In genomic region chr2:68125821-68126220, GRCh38 we compare ENCODE assay signal across 25 cellular contexts.
"Had no signal": no experiment of that assay in that cellular context is flagged by ENCODE, and none has a peak within 500 bp of the region (broad histone marks: within the 10 kb centered on the region; RNA-seq: fewer than 3 reads in every experiment).

No MANE protein-coding gene starts in this region.

- H3K4me1 Mint-ChIP-seq: stimulated activated naive CD8-positive, alpha-beta T cell treated with anti-CD3 and anti-CD28 coated beads, Interleukin-15, amount 100 ng/mL, for 72 hours had no signal

- H3K27ac Mint-ChIP-seq: dendritic cell treated with granulocyte-macrophage colony-stimulating factor and Interleukin-4, amounts not matched to agents 40 ng/mL and 50 ng/mL, for 4 days; endodermal cell; natural killer cell; stimulated activated naive CD8-positive, alpha-beta T cell treated with anti-CD3 and anti-CD28 coated beads, Interleukin-15, amount 100 ng/mL, for 72 hours had no signal

- H3K27me3 ChIP-seq: colonic mucosa, foreskin keratinocyte, gastroesophageal sphincter, heart left ventricle, hepatocyte, neutrophil, pancreas, right lobe of liver, thyroid gland, vagina had no signal

- H3K4me2 ChIP-seq: hepatocyte had no signal

- H3K9me3 ChIP-seq: colonic mucosa, gastroesophageal sphincter, heart left ventricle, neutrophil, pancreas, right lobe of liver, thyroid gland, vagina had no signal

- ATAC-seq: esophagus mucosa; foreskin keratinocyte; gastroesophageal sphincter; heart left ventricle; left lobe of liver; natural killer cell; pancreas; right lobe of liver; stimulated activated naive CD8-positive, alpha-beta T cell treated with anti-CD3 and anti-CD28 coated beads, Interleukin-15, amount 100 ng/mL, for 72 hours had no signal

- H3K27ac ChIP-seq: colonic mucosa, epithelial cell of prostate, foreskin keratinocyte, gastroesophageal sphincter, heart left ventricle, hepatocyte, neutrophil, pancreas, right lobe of liver, thyroid gland, vagina had no signal

- H3K9me3 Mint-ChIP-seq: dendritic cell treated with granulocyte-macrophage colony-stimulating factor and Interleukin-4, amounts not matched to agents 40 ng/mL and 50 ng/mL, for 4 days; endodermal cell; memory B cell; natural killer cell; stimulated activated naive CD8-positive, alpha-beta T cell treated with anti-CD3 and anti-CD28 coated beads, Interleukin-15, amount 100 ng/mL, for 72 hours had no signal

- H3K27me3 Mint-ChIP-seq: dendritic cell treated with granulocyte-macrophage colony-stimulating factor and Interleukin-4, amounts not matched to agents 40 ng/mL and 50 ng/mL, for 4 days; memory B cell; stimulated activated naive CD8-positive, alpha-beta T cell treated with anti-CD3 and anti-CD28 coated beads, Interleukin-15, amount 100 ng/mL, for 72 hours had no signal

- H2AFZ ChIP-seq: hepatocyte had no signal

- H3K36me3 Mint-ChIP-seq: natural killer cell had no signal

- H3K79me2 ChIP-seq: hepatocyte had no signal

- DNase-seq: colonic mucosa; effector CD8-positive, alpha-beta T cell; endodermal cell; foreskin keratinocyte; heart left ventricle; kidney; natural killer cell; pancreas; right lobe of liver; small intestine; stimulated activated CD4-positive, alpha-beta T cell treated with anti-CD3 and anti-CD28 coated beads, Interleukin-15, amount 100 ng/mL, for 24 hours; stimulated activated CD4-positive, alpha-beta T cell treated with anti-CD3 and anti-CD28 coated beads, Interleukin-2, amount 100 ng/mL, for 48 hours; stimulated activated naive CD4-positive, alpha-beta T cell; stimulated activated naive CD8-positive, alpha-beta T cell treated with anti-CD3 and anti-CD28 coated beads, Interleukin-15, amount 100 ng/mL, for 72 hours; thyroid gland had no signal

- H3K36me3 ChIP-seq: colonic mucosa, neutrophil, pancreas, right lobe of liver, thyroid gland had no signal

- H3K4me3 ChIP-seq: colonic mucosa, gastroesophageal sphincter, heart left ventricle, hepatocyte, lung, pancreas, right lobe of liver, thyroid gland, vagina had no signal

- H3K4me1 ChIP-seq: colonic mucosa, foreskin keratinocyte, thyroid gland, vagina had no signal

- H3K4me3 Mint-ChIP-seq: dendritic cell treated with granulocyte-macrophage colony-stimulating factor and Interleukin-4, amounts not matched to agents 40 ng/mL and 50 ng/mL, for 4 days; endodermal cell; memory B cell; natural killer cell; stimulated activated naive CD8-positive, alpha-beta T cell treated with anti-CD3 and anti-CD28 coated beads, Interleukin-15, amount 100 ng/mL, for 72 hours had no signal
